ENCODE assay signal across 1 cellular context in genomic region chr1:8170059-8170835, GRCh38.
TF ChIP-seq lines count a peak whose summit lies in the region.

No MANE protein-coding gene starts in this region.

TF ChIP-seq in HepG2, 621 proteins besides CTCF, POLR2A, EP300 and RAD21 (continued from another document and continues in another):
- TF ChIP-seq, protein P1, sequence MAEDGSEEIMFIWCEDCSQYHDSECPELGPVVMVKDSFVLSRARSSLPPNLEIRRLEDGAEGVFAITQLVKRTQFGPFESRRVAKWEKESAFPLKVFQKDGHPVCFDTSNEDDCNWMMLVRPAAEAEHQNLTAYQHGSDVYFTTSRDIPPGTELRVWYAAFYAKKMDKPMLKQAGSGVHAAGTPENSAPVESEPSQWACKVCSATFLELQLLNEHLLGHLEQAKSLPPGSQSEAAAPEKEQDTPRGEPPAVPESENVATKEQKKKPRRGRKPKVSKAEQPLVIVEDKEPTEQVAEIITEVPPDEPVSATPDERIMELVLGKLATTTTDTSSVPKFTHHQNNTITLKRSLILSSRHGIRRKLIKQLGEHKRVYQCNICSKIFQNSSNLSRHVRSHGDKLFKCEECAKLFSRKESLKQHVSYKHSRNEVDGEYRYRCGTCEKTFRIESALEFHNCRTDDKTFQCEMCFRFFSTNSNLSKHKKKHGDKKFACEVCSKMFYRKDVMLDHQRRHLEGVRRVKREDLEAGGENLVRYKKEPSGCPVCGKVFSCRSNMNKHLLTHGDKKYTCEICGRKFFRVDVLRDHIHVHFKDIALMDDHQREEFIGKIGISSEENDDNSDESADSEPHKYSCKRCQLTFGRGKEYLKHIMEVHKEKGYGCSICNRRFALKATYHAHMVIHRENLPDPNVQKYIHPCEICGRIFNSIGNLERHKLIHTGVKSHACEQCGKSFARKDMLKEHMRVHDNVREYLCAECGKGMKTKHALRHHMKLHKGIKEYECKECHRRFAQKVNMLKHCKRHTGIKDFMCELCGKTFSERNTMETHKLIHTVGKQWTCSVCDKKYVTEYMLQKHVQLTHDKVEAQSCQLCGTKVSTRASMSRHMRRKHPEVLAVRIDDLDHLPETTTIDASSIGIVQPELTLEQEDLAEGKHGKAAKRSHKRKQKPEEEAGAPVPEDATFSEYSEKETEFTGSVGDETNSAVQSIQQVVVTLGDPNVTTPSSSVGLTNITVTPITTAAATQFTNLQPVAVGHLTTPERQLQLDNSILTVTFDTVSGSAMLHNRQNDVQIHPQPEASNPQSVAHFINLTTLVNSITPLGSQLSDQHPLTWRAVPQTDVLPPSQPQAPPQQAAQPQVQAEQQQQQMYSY (CRISPR knock-in tag; IDR thresholded peaks at IDR 0.05), result no peak
- peak; percentile 75 for TF ChIP-seq HDAC2 (CRISPR knock-in tag; IDR thresholded peaks at IDR 0.05)
- no peak for TF ChIP-seq PHB2 (IDR thresholded peaks at IDR 0.05; ENCODE audit: partially characterized antibody)
- TF ChIP-seq BRD4 (CRISPR knock-in tag; IDR thresholded peaks at IDR 0.05), result 0 out of 2 replicates have a peak, but pooled peaks have one; percentile 69
- peak; percentile 25; the same call in 1 of the 2 replicates for TF ChIP-seq SSRP1 (CRISPR knock-in tag; IDR thresholded peaks at IDR 0.05)
- no peak for TF ChIP-seq CERS6 (CRISPR knock-in tag; IDR thresholded peaks at IDR 0.05)
- 0 out of 2 replicates have a peak, but pooled peaks have one; percentile 16 for TF ChIP-seq GTF3A (CRISPR knock-in tag; conservative IDR thresholded peaks at IDR 0.05)
- TF ChIP-seq ZNF354B (CRISPR knock-in tag; IDR thresholded peaks at IDR 0.05), result no peak
- TF ChIP-seq NFYB (CRISPR knock-in tag; IDR thresholded peaks at IDR 0.05), result no peak
- 0 out of 2 replicates have a peak, but pooled peaks have one; percentile 5 for TF ChIP-seq TSC22D2 (CRISPR knock-in tag; IDR thresholded peaks at IDR 0.05; ENCODE audit: borderline replicate concordance)
- no peak; the same call in 1 of the 2 replicates for TF ChIP-seq ERF (CRISPR knock-in tag; IDR thresholded peaks at IDR 0.05)
- TF ChIP-seq, protein P2, sequence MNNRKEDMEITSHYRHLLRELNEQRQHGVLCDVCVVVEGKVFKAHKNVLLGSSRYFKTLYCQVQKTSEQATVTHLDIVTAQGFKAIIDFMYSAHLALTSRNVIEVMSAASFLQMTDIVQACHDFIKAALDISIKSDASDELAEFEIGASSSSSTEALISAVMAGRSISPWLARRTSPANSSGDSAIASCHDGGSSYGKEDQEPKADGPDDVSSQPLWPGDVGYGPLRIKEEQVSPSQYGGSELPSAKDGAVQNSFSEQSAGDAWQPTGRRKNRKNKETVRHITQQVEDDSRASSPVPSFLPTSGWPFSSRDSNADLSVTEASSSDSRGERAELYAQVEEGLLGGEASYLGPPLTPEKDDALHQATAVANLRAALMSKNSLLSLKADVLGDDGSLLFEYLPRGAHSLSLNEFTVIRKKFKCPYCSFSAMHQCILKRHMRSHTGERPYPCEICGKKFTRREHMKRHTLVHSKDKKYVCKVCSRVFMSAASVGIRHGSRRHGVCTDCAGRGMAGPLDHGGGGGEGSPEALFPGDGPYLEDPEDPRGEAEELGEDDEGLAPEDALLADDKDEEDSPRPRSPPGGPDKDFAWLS (CRISPR knock-in tag; IDR thresholded peaks at IDR 0.05; ENCODE audit: borderline replicate concordance), result no peak; the same call in 1 of the 2 replicates
- TF ChIP-seq ZNF101 (CRISPR knock-in tag; IDR thresholded peaks at IDR 0.05; ENCODE audit: borderline replicate concordance, low read depth), result 0 out of 2 replicates have a peak, but pooled peaks have one; percentile 43
- no peak for TF ChIP-seq RNF219 (CRISPR knock-in tag; IDR thresholded peaks at IDR 0.05)
- TF ChIP-seq MLX (CRISPR knock-in tag; IDR thresholded peaks at IDR 0.05), result no peak
- TF ChIP-seq IKZF1 (IDR thresholded peaks at IDR 0.05), result no peak
- TF ChIP-seq ZHX2 (IDR thresholded peaks at IDR 0.05; ENCODE audit: low read depth), result peak; percentile 56
- TF ChIP-seq ZHX2 (CRISPR knock-in tag; IDR thresholded peaks at IDR 0.05; ENCODE audit: borderline replicate concordance), result no peak
- TF ChIP-seq, protein P3, sequence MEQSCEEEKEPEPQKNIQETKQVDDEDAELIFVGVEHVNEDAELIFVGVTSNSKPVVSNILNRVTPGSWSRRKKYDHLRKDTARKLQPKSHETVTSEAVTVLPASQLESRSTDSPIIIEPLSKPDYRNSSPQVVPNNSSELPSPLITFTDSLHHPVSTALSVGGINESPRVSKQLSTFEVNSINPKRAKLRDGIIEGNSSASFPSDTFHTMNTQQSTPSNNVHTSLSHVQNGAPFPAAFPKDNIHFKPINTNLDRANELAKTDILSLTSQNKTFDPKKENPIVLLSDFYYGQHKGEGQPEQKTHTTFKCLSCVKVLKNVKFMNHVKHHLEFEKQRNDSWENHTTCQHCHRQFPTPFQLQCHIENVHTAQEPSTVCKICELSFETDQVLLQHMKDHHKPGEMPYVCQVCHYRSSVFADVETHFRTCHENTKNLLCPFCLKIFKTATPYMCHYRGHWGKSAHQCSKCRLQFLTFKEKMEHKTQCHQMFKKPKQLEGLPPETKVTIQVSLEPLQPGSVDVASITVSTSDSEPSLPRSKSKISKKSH (CRISPR knock-in tag; IDR thresholded peaks at IDR 0.05; ENCODE audit: borderline replicate concordance), result no peak; the same call in 1 of the 2 replicates
- no peak for TF ChIP-seq MLXIP (CRISPR knock-in tag; IDR thresholded peaks at IDR 0.05; ENCODE audit: borderline replicate concordance)
- TF ChIP-seq E2F5 (CRISPR knock-in tag; conservative IDR thresholded peaks at IDR 0.05), result no peak
- TF ChIP-seq, protein P4, sequence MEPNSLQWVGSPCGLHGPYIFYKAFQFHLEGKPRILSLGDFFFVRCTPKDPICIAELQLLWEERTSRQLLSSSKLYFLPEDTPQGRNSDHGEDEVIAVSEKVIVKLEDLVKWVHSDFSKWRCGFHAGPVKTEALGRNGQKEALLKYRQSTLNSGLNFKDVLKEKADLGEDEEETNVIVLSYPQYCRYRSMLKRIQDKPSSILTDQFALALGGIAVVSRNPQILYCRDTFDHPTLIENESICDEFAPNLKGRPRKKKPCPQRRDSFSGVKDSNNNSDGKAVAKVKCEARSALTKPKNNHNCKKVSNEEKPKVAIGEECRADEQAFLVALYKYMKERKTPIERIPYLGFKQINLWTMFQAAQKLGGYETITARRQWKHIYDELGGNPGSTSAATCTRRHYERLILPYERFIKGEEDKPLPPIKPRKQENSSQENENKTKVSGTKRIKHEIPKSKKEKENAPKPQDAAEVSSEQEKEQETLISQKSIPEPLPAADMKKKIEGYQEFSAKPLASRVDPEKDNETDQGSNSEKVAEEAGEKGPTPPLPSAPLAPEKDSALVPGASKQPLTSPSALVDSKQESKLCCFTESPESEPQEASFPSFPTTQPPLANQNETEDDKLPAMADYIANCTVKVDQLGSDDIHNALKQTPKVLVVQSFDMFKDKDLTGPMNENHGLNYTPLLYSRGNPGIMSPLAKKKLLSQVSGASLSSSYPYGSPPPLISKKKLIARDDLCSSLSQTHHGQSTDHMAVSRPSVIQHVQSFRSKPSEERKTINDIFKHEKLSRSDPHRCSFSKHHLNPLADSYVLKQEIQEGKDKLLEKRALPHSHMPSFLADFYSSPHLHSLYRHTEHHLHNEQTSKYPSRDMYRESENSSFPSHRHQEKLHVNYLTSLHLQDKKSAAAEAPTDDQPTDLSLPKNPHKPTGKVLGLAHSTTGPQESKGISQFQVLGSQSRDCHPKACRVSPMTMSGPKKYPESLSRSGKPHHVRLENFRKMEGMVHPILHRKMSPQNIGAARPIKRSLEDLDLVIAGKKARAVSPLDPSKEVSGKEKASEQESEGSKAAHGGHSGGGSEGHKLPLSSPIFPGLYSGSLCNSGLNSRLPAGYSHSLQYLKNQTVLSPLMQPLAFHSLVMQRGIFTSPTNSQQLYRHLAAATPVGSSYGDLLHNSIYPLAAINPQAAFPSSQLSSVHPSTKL (CRISPR knock-in tag; IDR thresholded peaks at IDR 0.05), result peak; percentile 71
